In the genomic region with DNA sequence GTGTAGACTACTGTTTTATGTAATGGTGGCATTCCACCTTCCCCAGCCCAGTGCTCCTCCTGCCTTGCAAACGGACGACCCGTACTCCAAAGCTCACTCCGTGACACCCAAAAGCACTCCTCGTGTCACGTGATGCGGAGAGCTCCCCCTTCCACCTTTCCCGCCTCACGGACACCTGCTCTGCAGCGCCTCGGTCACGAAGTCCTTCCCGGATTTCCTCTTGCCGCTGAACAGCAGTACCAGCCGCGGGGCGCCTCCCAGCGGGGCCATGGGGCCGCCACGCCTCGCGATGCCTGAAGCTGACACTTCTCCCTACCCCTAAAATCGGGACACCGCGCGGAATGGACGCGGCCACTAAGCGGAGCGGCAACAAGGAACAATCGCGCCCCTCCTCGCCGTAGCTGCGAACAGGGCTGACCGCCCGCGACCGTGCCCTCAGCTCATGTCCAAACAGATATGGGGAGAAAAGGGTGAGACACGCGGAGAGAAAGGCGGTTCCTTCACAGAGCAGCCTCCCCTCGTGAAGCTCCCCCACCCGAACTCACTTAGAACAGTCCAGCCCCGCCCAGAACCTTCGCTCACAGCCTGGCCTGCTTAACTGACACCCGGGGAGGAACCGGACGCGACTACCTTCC, we compare ENCODE assay signal across 8 cellular contexts. TPM values are rescaled to one million over a fixed set of nuclear protein-coding genes. Genes with fewer than 3 reads are reported as not detected.
DNase-seq lines count a peak whose midpoint lies in the region; ATAC-seq, FAIRE-seq and TF ChIP-seq lines count a peak whose summit lies in the region.

TSS of gene PMVK (minus strand) at position 304 of the 635 bp plus-strand sequence. CDS start at position 270, 34 bp downstream.

- H3K79me2 ChIP-seq in OCI-LY1 (ENCODE audit: insufficient read depth, low read length), result no peaks in the 10 kb centered on the region; the same call in 1 of the 2 replicates

- H3K27me3 ChIP-seq in OCI-LY1 (ENCODE audit: insufficient read depth, low read length) (no peaks in the 10 kb centered on the region), mononuclear cell (ENCODE audit: insufficient read depth, low read length) (no peaks in the 10 kb centered on the region)

- H3K4me2 ChIP-seq in OCI-LY1 (ENCODE audit: low read length), result peak within 1 kb of the TSS; percentile 89

- H3K9ac ChIP-seq in OCI-LY1 (ENCODE audit: low read length), result peak within 1 kb of the TSS; percentile 79

- H3K4me3 ChIP-seq in OCI-LY1 (ENCODE audit: low read depth, low read length, poor library complexity, severe bottlenecking), result peak within 1 kb of the TSS; percentile 72
- H3K4me3 ChIP-seq in mononuclear cell (ENCODE audit: low read length), result peak within 1 kb of the TSS; percentile 92

- H2AFZ ChIP-seq in OCI-LY1 (ENCODE audit: low read length), result no peak within 1 kb of the TSS

- no peaks in the 10 kb centered on the region for H3K9me2 ChIP-seq in OCI-LY1 (ENCODE audit: low read depth, low read length)

- ATAC-seq in GM21447 (IDR thresholded peaks at IDR 0.05; ENCODE audit: unreplicated experiment), result peak; percentile 62

- TF ChIP-seq CTCF in D721Med (IDR thresholded peaks at IDR 0.05; ENCODE audit: insufficient read depth, missing control alignments) (peak; percentile 45), OCI-LY1 (IDR thresholded peaks at IDR 0.05; ENCODE audit: low read length) (peak; percentile 39; the same call in 1 of the 2 replicates)

- peak; percentile 99 for DNase-seq in D721Med (ENCODE audit: insufficient read length, low spot score)
- peak; percentile 97 for DNase-seq in HuH-7 (ENCODE audit: low spot score)
- peak; percentile 92 for DNase-seq in activated T-cell treated with anti-CD3 and anti-CD28 coated beads for 1 hour (ENCODE audit: low read depth)
- DNase-seq in epidermal melanocyte (ENCODE audit: insufficient read length, low spot score), result peak; percentile 95
- peak; percentile 86 to 91 for DNase-seq in stimulated activated CD8-positive, alpha-beta memory T cell treated with anti-CD3 and anti-CD28 coated beads, Interleukin-4, amount 100 ng/mL, for 1 hour (ENCODE audit: low read depth in 2 of 2, low spot score in 1 of 2)

- peak within 1 kb of the TSS; percentile 93 for H3K27ac ChIP-seq in OCI-LY1 (ENCODE audit: low read depth, low read length, poor library complexity, severe bottlenecking)

- H3K9me3 ChIP-seq in OCI-LY1 (ENCODE audit: low read length) (no peaks in the 10 kb centered on the region), mononuclear cell (ENCODE audit: low read depth, low read length) (no peaks in the 10 kb centered on the region)

- FAIRE-seq in D721Med (lab: Jason Lieb, UNC), result no peak

- peaks cover 7% of the 10 kb centered on the region; the same call in 1 of the 2 replicates for H3K36me3 ChIP-seq in OCI-LY1 (ENCODE audit: insufficient read depth, low read length)

- no peaks in the 10 kb centered on the region for H4K20me1 ChIP-seq in OCI-LY1 (ENCODE audit: insufficient read depth, low read length)

- H3K4me1 ChIP-seq in OCI-LY1 (ENCODE audit: insufficient read depth, low read length, severe bottlenecking) (peaks cover 50% of the 10 kb centered on the region), mononuclear cell (ENCODE audit: insufficient read depth, low read length) (peaks cover 42% of the 10 kb centered on the region)

- no peaks in the 10 kb centered on the region; the same call in 1 of the 2 replicates for H3F3A ChIP-seq in OCI-LY1 (ENCODE audit: insufficient read depth, low read length)

RNA-seq across cellular contexts. Expression of gene PMVK, which starts in this region (rescaled TPM):
- total RNA-seq in mononuclear cell, result 2.1 TPM

Comparison
In these comparisons a context has a peak if more than half of its experiments do, and no peak if none do; other contexts are left out.
1. Peak in every context shown above with its lines: DNase-seq, ATAC-seq, H3K4me3 ChIP-seq and H3K27ac ChIP-seq.